In the genomic region with DNA sequence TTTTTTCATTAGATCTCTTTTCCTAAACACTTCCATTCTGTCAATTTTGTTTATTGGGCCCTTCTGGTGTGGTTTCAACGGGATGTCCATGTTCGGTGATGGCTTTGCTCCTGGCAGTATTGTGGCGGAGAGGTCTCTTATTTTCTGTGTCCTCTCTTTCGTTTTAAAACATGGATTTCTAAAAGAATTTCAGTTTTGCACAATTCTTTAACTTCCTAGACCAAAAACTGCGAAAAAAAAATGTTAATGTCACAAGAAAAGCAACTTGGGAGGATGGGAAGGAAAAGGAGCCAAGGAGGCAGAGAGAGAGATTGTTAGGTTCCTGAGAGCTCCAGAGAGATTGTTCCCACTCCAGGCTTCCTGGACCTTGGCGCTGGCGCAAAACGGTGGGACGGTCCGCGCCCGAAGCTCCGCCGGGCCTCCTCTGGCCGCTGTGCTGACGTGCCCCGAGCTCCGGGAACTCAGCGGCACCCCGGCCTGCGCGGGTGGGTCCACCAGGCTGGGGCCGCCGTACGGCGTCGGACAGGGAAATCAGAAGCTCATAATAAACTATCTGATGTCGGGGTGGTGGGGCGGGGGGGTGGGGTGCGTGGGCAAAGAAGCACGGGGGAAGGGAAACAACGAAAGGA, we compare ENCODE assay signal across 14 cellular contexts. TPM values are rescaled to one million over a fixed set of nuclear protein-coding genes. Genes with fewer than 3 reads are reported as not detected.
DNase-seq lines count a peak whose midpoint lies in the region; ATAC-seq, FAIRE-seq and TF ChIP-seq lines count a peak whose summit lies in the region.
"Had no signal": no experiment of that assay in that cellular context is flagged by ENCODE, and none has a peak within 500 bp of the region (broad histone marks: within the 10 kb centered on the region; RNA-seq: fewer than 3 reads in every experiment).

No MANE protein-coding gene starts in this region.

- intact Hi-C loops in HepG2 (cut with micrococcal nuclease; ENCODE audit: unreplicated experiment) (no loop called here), right lobe of liver (cut with DNase I) (no loop called here)

- TF ChIP-seq EP300 in HepG2 (IDR thresholded peaks at IDR 0.05; ENCODE audit: low read depth in 2 of 2, low read length in 2 of 2), result no peak
- TF ChIP-seq EP300 in HepG2 (CRISPR knock-in tag; IDR thresholded peaks at IDR 0.05; ENCODE audit: borderline replicate concordance), result no peak

- H3K4me1 ChIP-seq in HepG2 (ENCODE audit: insufficient read depth, low read length) (peaks cover 13% of the 10 kb centered on the region; the same call in 1 of the 2 replicates), right lobe of liver (peaks cover 0 to 15% (median 0%) of the 10 kb centered on the region in 4 donors)
- H3K4me1 ChIP-seq: BLaER1 treated with 17β-estradiol and CSF1 and Interleukin-3, amounts not matched to agents 10 nM and 100 nM had no signal

- POLR2A ChIA-PET in HepG2 (lab: Yijun Ruan, JAX), result no interaction called here
- POLR2A ChIA-PET in activated CD8-positive, alpha-beta T cell treated with anti-CD3 and anti-CD28 coated beads, Interleukin-2, amount 10 ng/mL, durations not matched to agents 7 days and 5 days (lab: Charles Lee), result no interaction called here

- H3K4me2 ChIP-seq in HepG2 (ENCODE audit: low read depth, low read length), result no peak overlapping the region
- H3K4me2 ChIP-seq: BLaER1 treated with 17β-estradiol and CSF1 and Interleukin-3, amounts not matched to agents 10 nM and 100 nM had no signal

- H3K9me3 ChIP-seq in HepG2 (ENCODE audit: low read length), result no peaks in the 10 kb centered on the region
- H3K9me3 ChIP-seq in right lobe of liver, result no peaks in the 10 kb centered on the region
- no peaks in the 10 kb centered on the region for H3K9me3 ChIP-seq in iPS-18c (ENCODE audit: control insufficient read depth, insufficient read depth, low read length)

- TF ChIP-seq CTCF in HepG2 (CRISPR knock-in tag; IDR thresholded peaks at IDR 0.05) (no peak), right lobe of liver (IDR thresholded peaks at IDR 0.05) (no peak), type B pancreatic cell (conservative IDR thresholded peaks at IDR 0.05) (no peak)

- H3K4me3 ChIP-seq in HepG2 (replicated peaks in 1 of 3; ENCODE audit: insufficient read depth in 1 of 3, low read depth in 2 of 3, low read length in 3 of 3) (no peak overlapping the region), right lobe of liver (no peak overlapping the region), iPS-18c (ENCODE audit: insufficient read depth, low read depth, low read length) (peak overlapping the region; percentile 67; the same call in 1 of the 2 replicates)
- H3K4me3 ChIP-seq: BLaER1 treated with 17β-estradiol and CSF1 and Interleukin-3, amounts not matched to agents 10 nM and 100 nM had no signal

- peaks cover 88% of the 10 kb centered on the region for H3K27me3 Mint-ChIP-seq in activated CD8-positive, alpha-beta T cell treated with anti-CD3 and anti-CD28 coated beads, Interleukin-2, amount 10 ng/mL, durations not matched to agents 7 days and 5 days (ENCODE audit: low read depth)
- H3K27me3 Mint-ChIP-seq in type B pancreatic cell, result peaks cover 99% of the 10 kb centered on the region

- peaks cover 2% of the 10 kb centered on the region for H3K9me3 Mint-ChIP-seq in activated CD8-positive, alpha-beta T cell treated with anti-CD3 and anti-CD28 coated beads, Interleukin-2, amount 10 ng/mL, durations not matched to agents 7 days and 5 days (ENCODE audit: insufficient read depth)
- no peaks in the 10 kb centered on the region for H3K9me3 Mint-ChIP-seq in type B pancreatic cell

- H3K27me3 ChIP-seq in HepG2 (ENCODE audit: control insufficient read depth in 1 of 2, insufficient read depth in 2 of 2, low read length in 2 of 2) (peaks cover 18 to 82% of the 10 kb centered on the region in 2 experiments), right lobe of liver (peaks cover 28 to 65% of the 10 kb centered on the region in 2 donors)

- CTCF ChIA-PET in HepG2 (lab: Yijun Ruan, JAX; ENCODE audit: low intra/inter-chr PET ratio, low total read pairs), result no interaction called here
- CTCF ChIA-PET in activated CD8-positive, alpha-beta T cell treated with anti-CD3 and anti-CD28 coated beads, Interleukin-2, amount 10 ng/mL, durations not matched to agents 7 days and 5 days (lab: Charles Lee), result interaction anchor here (0.7 to 3.1 kb wide), 2 partner anchors 94 to 423 kb away, joined by 3 to 20 read pairs; no protein-coding TSS in a partner anchor

- peaks cover 51% of the 10 kb centered on the region for H3K4me1 Mint-ChIP-seq in activated CD8-positive, alpha-beta T cell treated with anti-CD3 and anti-CD28 coated beads, Interleukin-2, amount 10 ng/mL, durations not matched to agents 7 days and 5 days (ENCODE audit: low read depth)
- H3K4me1 Mint-ChIP-seq in type B pancreatic cell (ENCODE audit: unreplicated experiment), result peaks cover 7% of the 10 kb centered on the region

- H3K27ac Mint-ChIP-seq in activated CD8-positive, alpha-beta T cell treated with anti-CD3 and anti-CD28 coated beads, Interleukin-2, amount 10 ng/mL, durations not matched to agents 7 days and 5 days, result peak overlapping the region; percentile 46
- peak overlapping the region; percentile 27 for H3K27ac Mint-ChIP-seq in type B pancreatic cell

- no peaks in the 10 kb centered on the region for H4K20me1 ChIP-seq in HepG2 (ENCODE audit: insufficient read depth, low read length)
- H4K20me1 ChIP-seq: BLaER1 treated with 17β-estradiol and CSF1 and Interleukin-3, amounts not matched to agents 10 nM and 100 nM had no signal

- no peaks in the 10 kb centered on the region for H3K36me3 ChIP-seq in HepG2 (replicated peaks in 1 of 2; ENCODE audit: control insufficient read depth in 1 of 2, insufficient read depth in 2 of 2, low read length in 2 of 2)
- no peaks in the 10 kb centered on the region for H3K36me3 ChIP-seq in right lobe of liver
- H3K36me3 ChIP-seq: BLaER1 treated with 17β-estradiol and CSF1 and Interleukin-3, amounts not matched to agents 10 nM and 100 nM had no signal

- DNase-seq in HepG2 (ENCODE audit: low spot score), result no peak
- no peak for DNase-seq in right lobe of liver
- no peak for DNase-seq in activated CD8-positive, alpha-beta T cell treated with anti-CD3 and anti-CD28 coated beads, Interleukin-2, amount 10 ng/mL, durations not matched to agents 7 days and 5 days
- DNase-seq in type B pancreatic cell (ENCODE audit: extremely low spot score, unreplicated experiment), result no peak
- no peak for DNase-seq in NCI-H2081 treated with DMSO at 0.1 percent for 48 hours (lab: John Stamatoyannopoulos, UW)
- no peak for DNase-seq in urothelium cell line (ENCODE audit: low spot score)
- DNase-seq: HCEC 1CT, NCI-H1694 treated with DMSO at 0.1 percent for 48 hours had no signal

- no peak overlapping the region for H3K9ac ChIP-seq in HepG2 (ENCODE audit: insufficient read depth, low read depth, low read length)
- H3K9ac ChIP-seq: BLaER1 treated with 17β-estradiol and CSF1 and Interleukin-3, amounts not matched to agents 10 nM and 100 nM had no signal

- no peak for TF ChIP-seq RAD21 in HepG2 (CRISPR knock-in tag; IDR thresholded peaks at IDR 0.05)

- no peaks in the 10 kb centered on the region for H3K79me2 ChIP-seq in HepG2 (ENCODE audit: insufficient read depth, low read length)

- no peak overlapping the region for H2AFZ ChIP-seq in HepG2 (ENCODE audit: low read length)

- ATAC-seq in HepG2, result peak; percentile 27; the same call in 2 of the 3 replicates
- no peak for ATAC-seq in right lobe of liver
- no peak for ATAC-seq in activated CD8-positive, alpha-beta T cell treated with anti-CD3 and anti-CD28 coated beads, Interleukin-2, amount 10 ng/mL, durations not matched to agents 7 days and 5 days
- no peak for ATAC-seq in GM18907 (IDR thresholded peaks at IDR 0.05; ENCODE audit: unreplicated experiment)

- FAIRE-seq in HepG2 (lab: Jason Lieb, UNC) (no peak), urothelium cell line (lab: Jason Lieb, UNC) (no peak)
- FAIRE-seq: bronchial epithelial cell, GM19239 had no signal

- peak overlapping the region; percentile 63 for H3K4me3 Mint-ChIP-seq in activated CD8-positive, alpha-beta T cell treated with anti-CD3 and anti-CD28 coated beads, Interleukin-2, amount 10 ng/mL, durations not matched to agents 7 days and 5 days
- H3K4me3 Mint-ChIP-seq in type B pancreatic cell, result peak overlapping the region; percentile 78

- no TSS peak for BruUV-seq in HepG2 (replicated peaks; lab: Mats Ljungman, UMichigan)

- no peak for TF ChIP-seq POLR2A in HepG2 (IDR thresholded peaks at IDR 0.05; ENCODE audit: insufficient read depth in 1 of 2, low read depth in 2 of 2, low read length in 2 of 2)
- TF ChIP-seq POLR2A in right lobe of liver (IDR thresholded peaks at IDR 0.05), result no peak

- H3K27ac ChIP-seq in HepG2 (ENCODE audit: extremely low read length, insufficient read depth, low read length), result no peak overlapping the region
- H3K27ac ChIP-seq in right lobe of liver, result no peak overlapping the region
- H3K27ac ChIP-seq: BLaER1 treated with 17β-estradiol and CSF1 and Interleukin-3, amounts not matched to agents 10 nM and 100 nM had no signal

- peaks cover 9% of the 10 kb centered on the region for H3K36me3 Mint-ChIP-seq in activated CD8-positive, alpha-beta T cell treated with anti-CD3 and anti-CD28 coated beads, Interleukin-2, amount 10 ng/mL, durations not matched to agents 7 days and 5 days (ENCODE audit: low read depth)
- peaks cover 3% of the 10 kb centered on the region for H3K36me3 Mint-ChIP-seq in type B pancreatic cell

- 42% methylated on average over 27 of the region's 32 CpGs for WGBS in HepG2 (ENCODE audit: low lambda C conversion rate)
- WGBS in right lobe of liver (ENCODE audit: insufficient coverage, low coverage, low lambda C conversion rate, missing lambda C conversion rate), result 8% methylated on average over 24 of the region's 32 CpGs

- in situ Hi-C loops in HepG2 (cut with HindIII; ENCODE audit: extremely low pct_ligation_motif_present, low pct_unique_long_range_greater_than_20kb), result no loop called here

RNA-seq across cellular contexts. Expression of gene OLIG3, which starts 0.9 kb away (rescaled TPM):
- total RNA-seq in HepG2 (2016; rRNA removed; fragmentation: Illumina TruSeq; extraction: Trizol), result not detected in 2 replicates
- not detected in 2 replicates for total RNA-seq in HepG2 (2016; cell fraction: cytosol; rRNA removed; fragmentation: Illumina TruSeq; extraction: Trizol; ENCODE audit: low read depth)
- not detected in 2 replicates for total RNA-seq in HepG2 (2016; cell fraction: insoluble cytoplasmic fraction; rRNA removed; fragmentation: Illumina TruSeq; extraction: Trizol)
- not detected in 2 replicates for total RNA-seq in HepG2 (2016; cell fraction: membrane; rRNA removed; fragmentation: Illumina TruSeq; extraction: Trizol)
- not detected in 2 replicates for total RNA-seq in HepG2 (2016; cell fraction: nucleus; rRNA removed; fragmentation: Illumina TruSeq; extraction: Trizol)
- 0.03 TPM in 1 of 2 replicates, not detected in the other for polyA plus RNA-seq in HepG2 (2011; rRNA removed)
- 0.03 TPM in 1 of 2 replicates, not detected in the other for polyA plus RNA-seq in HepG2 (2011; cell fraction: cytosol; rRNA removed)
- not detected in 2 replicates for polyA plus RNA-seq in HepG2 (2011; cell fraction: nucleus; rRNA removed)
- polyA plus RNA-seq in HepG2 (2012), result not detected in 2 replicates
- polyA plus RNA-seq in HepG2 (2016; cell fraction: cytosol; fragmentation: Illumina TruSeq; extraction: Trizol; ENCODE audit: low read depth), result not detected in 2 replicates
- not detected in 2 replicates for polyA plus RNA-seq in HepG2 (2016; cell fraction: insoluble cytoplasmic fraction; fragmentation: Illumina TruSeq; extraction: Trizol; ENCODE audit: low read depth)
- polyA plus RNA-seq in HepG2 (2016; cell fraction: membrane; fragmentation: Illumina TruSeq; extraction: Trizol; ENCODE audit: low read depth), result not detected in 2 replicates
- not detected in 2 replicates for polyA plus RNA-seq in HepG2 (2016; cell fraction: nucleus; fragmentation: Illumina TruSeq; extraction: Trizol; ENCODE audit: insufficient read depth, low read depth)
- polyA minus RNA-seq in HepG2 (2011; rRNA and poly(A)+ RNA removed; ENCODE audit: low replicate concordance), result not detected in 2 replicates
- polyA minus RNA-seq in HepG2 (2011; cell fraction: cytosol; rRNA and poly(A)+ RNA removed), result not detected in 2 replicates
- polyA minus RNA-seq in HepG2 (2011; cell fraction: nucleus; rRNA and poly(A)+ RNA removed), result not detected in 2 replicates
- total RNA-seq in right lobe of liver, result not detected
- total RNA-seq in activated CD8-positive, alpha-beta T cell treated with anti-CD3 and anti-CD28 coated beads, Interleukin-2, amount 10 ng/mL, durations not matched to agents 7 days and 5 days, result under 1 TPM; 0.34 to 0.44 TPM
- 1.2 and 3.4 TPM in 2 replicates for total RNA-seq in type B pancreatic cell (ENCODE audit: low replicate concordance)
- total RNA-seq: bronchial epithelial cell, OCI-LY7 had no signal
